22 cellular contexts compared by ENCODE assay signal in genomic region chr2:61549546-61549945, GRCh38. TPM values are rescaled to one million over a fixed set of nuclear protein-coding genes. Genes with fewer than 3 reads are reported as not detected.
DNase-seq lines count a peak whose midpoint lies in the region; ATAC-seq, FAIRE-seq and TF ChIP-seq lines count a peak whose summit lies in the region.
"Had no signal": no experiment of that assay in that cellular context is flagged by ENCODE, and none has a peak within 500 bp of the region (broad histone marks: within the 10 kb centered on the region; RNA-seq: fewer than 3 reads in every experiment).

No MANE protein-coding gene starts in this region.

- no peak overlapping the region for H3K27ac Mint-ChIP-seq in type B pancreatic cell
- H3K27ac Mint-ChIP-seq: B cell, CD14-positive monocyte had no signal

- no peak overlapping the region for H3K56ac ChIP-seq in H1 (replicated peaks; ENCODE audit: insufficient read length, low read depth, low read length)

- H2BK12ac ChIP-seq in H1 (ENCODE audit: low read depth, low read length): peak overlapping the region; percentile 52; the same call in 1 of the 2 replicates

- H3K4me1 ChIP-seq in right atrium auricular region (no peaks in the 10 kb centered on the region), H1 (replicated peaks in 1 of 4; ENCODE audit: control insufficient read depth in 3 of 4, insufficient read depth in 4 of 4, low read length in 3 of 4) (peaks cover 0 to 12% (median 6%) of the 10 kb centered on the region in 4 experiments; a peak in 4 of 7 replicates)

- POLR2A ChIA-PET in H1 (lab: Charles Lee; ENCODE audit: partially characterized antibody): interaction anchor here (1.5 to 1.6 kb wide), 2 partner anchors 13 to 48 kb away, joined by 4 to 6 read pairs; no protein-coding TSS in a partner anchor

- DNase-seq in right atrium auricular region (ENCODE audit: low spot score): peak; percentile 28
- no peak for DNase-seq in Right ventricle myocardium inferior (ENCODE audit: missing footprints)
- peak; percentile 24 for DNase-seq in NCI-H2171 treated with DMSO at 0.1 percent for 48 hours (lab: John Stamatoyannopoulos, UW)
- DNase-seq in H1 (ENCODE audit: low read depth in 1 of 2, low spot score in 2 of 2): no peak
- DNase-seq in type B pancreatic cell (ENCODE audit: extremely low spot score, unreplicated experiment): peak; percentile 37
- DNase-seq in activated T-cell treated with anti-CD3 and anti-CD28 coated beads for 4 hours: no peak
- DNase-seq in EL: no peak
- DNase-seq: DMS79 treated with DMSO at 0.1 percent for 48 hours, MV-4-11, NCI-H1105 treated with DMSO at 0.1 percent for 48 hours, NCI-H2081 treated with DMSO at 0.1 percent for 48 hours, NCI-H774, PC-3, SHP77 had no signal

- no peak overlapping the region for H3K23ac ChIP-seq in H1 (ENCODE audit: insufficient read length)

- no peaks in the 10 kb centered on the region for H3K9me3 Mint-ChIP-seq in type B pancreatic cell

- no peak overlapping the region for H3K27ac ChIP-seq in right atrium auricular region
- no peak overlapping the region; the same call in 1 of the 2 replicates for H3K27ac ChIP-seq in H1 (ENCODE audit: low read depth, low read length)
- H3K27ac ChIP-seq: KMS-11 had no signal

- H3K4me3 ChIP-seq in right atrium auricular region (no peak overlapping the region), H1 (ENCODE audit: extremely low read depth in 1 of 4, insufficient read depth in 2 of 4, low read depth in 3 of 4, low read length in 4 of 4) (no peak overlapping the region)

- no peak for TF ChIP-seq POLR2A in H1 (IDR thresholded peaks at IDR 0.05; ENCODE audit: control extremely low read depth in 1 of 2, low read depth in 2 of 2, low read length in 2 of 2)

- H2BK120ac ChIP-seq in H1 (replicated peaks; ENCODE audit: low read depth, low read length): no peak overlapping the region

- H3K36me3 Mint-ChIP-seq in type B pancreatic cell: no peaks in the 10 kb centered on the region
- H3K36me3 Mint-ChIP-seq: CD14-positive monocyte had no signal

- FAIRE-seq in H1 (lab: Jason Lieb, UNC): no peak
- FAIRE-seq: A204.1, D721Med, GM12891, H54 had no signal

- no peak overlapping the region for H3K4me2 ChIP-seq in H1 (ENCODE audit: insufficient read depth in 1 of 2, low read depth in 2 of 2, low read length in 2 of 2)
- H3K4me2 ChIP-seq: KMS-11 had no signal

- H3K27me3 ChIP-seq in right atrium auricular region (no peaks in the 10 kb centered on the region), H1 (replicated peaks in 1 of 4; ENCODE audit: control insufficient read depth in 3 of 4, extremely low read depth in 1 of 4, insufficient read depth in 3 of 4, low read length in 3 of 4) (no peaks in the 10 kb centered on the region)

- H4K5ac ChIP-seq in H1 (ENCODE audit: insufficient read length, low read depth, low read length): no peak overlapping the region

- H2BK20ac ChIP-seq in H1 (ENCODE audit: low read length): peak overlapping the region; percentile 83; the same call in 1 of the 2 replicates

- no peaks in the 10 kb centered on the region for H3K27me3 Mint-ChIP-seq in type B pancreatic cell
- H3K27me3 Mint-ChIP-seq: B cell had no signal

- 95% methylated on average over 2 of the region's 2 CpGs; no CpG with 5 or more reads in 1 of the 2 experiments for WGBS in H1 (ENCODE audit: extremely low coverage in 1 of 2, insufficient coverage in 1 of 2, insufficient read length in 1 of 2, insufficient replicate concordance in 2 of 2, low coverage in 1 of 2, low lambda C conversion rate in 2 of 2, missing lambda C conversion rate in 1 of 2), 2 experiments

- H2AK5ac ChIP-seq in H1 (ENCODE audit: low read depth, low read length): no peak overlapping the region

- peaks cover 4% of the 10 kb centered on the region for H3K4me1 Mint-ChIP-seq in type B pancreatic cell (ENCODE audit: unreplicated experiment)
- H3K4me1 Mint-ChIP-seq: B cell, CD14-positive monocyte had no signal

- H2BK15ac ChIP-seq in H1 (ENCODE audit: low read length): no peak overlapping the region; the same call in 1 of the 2 replicates

- no peaks in the 10 kb centered on the region for H3K79me1 ChIP-seq in H1 (ENCODE audit: low read depth, low read length)

- intact Hi-C loops in Right ventricle myocardium inferior (cut with DNase I): no loop called here

- no peak overlapping the region for H3K18ac ChIP-seq in H1 (ENCODE audit: extremely low read depth, low read length)

- H3K9ac ChIP-seq in H1 (replicated peaks in 1 of 4; ENCODE audit: extremely low read depth in 1 of 4, low read depth in 3 of 4, low read length in 3 of 4): no peak overlapping the region
- H3K9ac ChIP-seq: KMS-11 had no signal

- TF ChIP-seq RAD21 in H1 (IDR thresholded peaks at IDR 0.05 in 1 of 2, conservative IDR thresholded peaks at IDR 0.05 in 1 of 2; ENCODE audit: low read depth in 2 of 2, low read length in 2 of 2): no peak

- H4K20me1 ChIP-seq in H1 (replicated peaks in 1 of 2; ENCODE audit: control insufficient read depth in 1 of 2, insufficient read depth in 2 of 2, low read length in 2 of 2): no peaks in the 10 kb centered on the region

- H3K36me3 ChIP-seq in right atrium auricular region: no peaks in the 10 kb centered on the region
- no peaks in the 10 kb centered on the region for H3K36me3 ChIP-seq in H1 (ENCODE audit: control insufficient read depth in 2 of 4, insufficient read depth in 4 of 4, low read length in 3 of 4)

- H2BK5ac ChIP-seq in H1 (ENCODE audit: low read depth, low read length): peak overlapping the region; percentile 21; the same call in 1 of the 2 replicates

- H3K79me2 ChIP-seq in H1 (ENCODE audit: control insufficient read depth in 1 of 2, insufficient read depth in 2 of 2, low read length in 2 of 2): no peaks in the 10 kb centered on the region

- ATAC-seq in Right ventricle myocardium inferior: no peak
- no peak for ATAC-seq in GM19351 (IDR thresholded peaks at IDR 0.05; ENCODE audit: unreplicated experiment)
- ATAC-seq: PC-3 had no signal

- peak overlapping the region; percentile 95 for H2AFZ ChIP-seq in H1 (ENCODE audit: low read length)

- H4K91ac ChIP-seq in H1 (replicated peaks; ENCODE audit: insufficient read length, low read length): peak overlapping the region; percentile 0

- H3K9me3 ChIP-seq in right atrium auricular region: no peaks in the 10 kb centered on the region
- no peaks in the 10 kb centered on the region for H3K9me3 ChIP-seq in H1 (ENCODE audit: insufficient read depth in 2 of 2, low read depth in 1 of 2, low read length in 1 of 2)

- H3K14ac ChIP-seq in H1 (ENCODE audit: insufficient read length): no peak overlapping the region

- no peak for TF ChIP-seq CTCF in right atrium auricular region (IDR thresholded peaks at IDR 0.05)
- no peak for TF ChIP-seq CTCF in H1 (IDR thresholded peaks at IDR 0.05; ENCODE audit: control extremely low read depth in 1 of 3, insufficient read depth in 1 of 3, low read depth in 1 of 3, low read length in 3 of 3)
- TF ChIP-seq CTCF in type B pancreatic cell (conservative IDR thresholded peaks at IDR 0.05): no peak

- TF ChIP-seq EP300 in H1 (IDR thresholded peaks at IDR 0.05; ENCODE audit: borderline replicate concordance in 1 of 2, low read depth in 2 of 2, low read length in 2 of 2): no peak

- H3K4me3 Mint-ChIP-seq in type B pancreatic cell: no peak overlapping the region
- H3K4me3 Mint-ChIP-seq: B cell, CD14-positive monocyte had no signal

- CTCF ChIA-PET in H1 (lab: Charles Lee; ENCODE audit: partially characterized antibody): interaction anchor here (0.6 to 1.0 kb wide), 2 partner anchors 15 to 78 kb away, joined by 3 to 4 read pairs; no protein-coding TSS in a partner anchor

- H3K23me2 ChIP-seq in H1 (ENCODE audit: low read depth, low read length): no peaks in the 10 kb centered on the region

- H3K4ac ChIP-seq in H1 (replicated peaks; ENCODE audit: insufficient read length, low read depth, low read length): no peak overlapping the region

- no peak overlapping the region for H4K8ac ChIP-seq in H1 (ENCODE audit: extremely low read depth, insufficient read depth, low read length)

TF ChIP-seq in H1, 55 proteins besides CTCF, POLR2A, EP300 and RAD21:
- no peak for TF ChIP-seq CTBP2 (IDR thresholded peaks at IDR 0.05; ENCODE audit: borderline replicate concordance, insufficient read depth, insufficient read length, low read length)

RNA-seq across cellular contexts. Expression of gene XPO1, which starts 11.4 kb away (rescaled TPM):
- 10 to 100 TPM; 44.7 to 56.1 TPM for total RNA-seq in right atrium auricular region
- total RNA-seq in Right ventricle myocardium inferior: 66.4 TPM
- 290 and 296 TPM in 2 replicates for total RNA-seq in H1 (2021; fragmentation: NEBNext Ultra II Directional; extraction: Animal tissue kit (Norgen Biotek cat#: 25700))
- polyA plus RNA-seq in H1 (2011; rRNA removed): 65.7 and 110 TPM in 2 replicates
- polyA plus RNA-seq in H1 (2011; cell fraction: cytosol; rRNA removed): 129 TPM
- polyA plus RNA-seq in H1 (2011; cell fraction: nucleus; rRNA removed): 58.0 TPM
- 104 to 197 TPM (median 129 TPM) in 4 replicates for polyA plus RNA-seq in H1 (2012, experiment 1 of 2)
- 21.1 TPM for polyA plus RNA-seq in H1 (2012, experiment 2 of 2)
- polyA plus RNA-seq in H1 (2013, experiment 1 of 2): 157 TPM
- 153 TPM for polyA plus RNA-seq in H1 (2013, experiment 2 of 2)
- 210 and 289 TPM in 2 replicates for polyA minus RNA-seq in H1 (2011; rRNA and poly(A)+ RNA removed)
- 137 TPM for polyA minus RNA-seq in H1 (2011; cell fraction: cytosol; rRNA and poly(A)+ RNA removed)
- 256 TPM for polyA minus RNA-seq in H1 (2011; cell fraction: nucleus; rRNA and poly(A)+ RNA removed)
- total RNA-seq in type B pancreatic cell (ENCODE audit: low replicate concordance): 132 and 227 TPM in 2 replicates

Comparison
In these comparisons a context has a peak if more than half of its experiments do, and no peak if none do; other contexts are left out.
1. DNase-seq: peak in right atrium auricular region (single experiment), NCI-H2171 treated with DMSO at 0.1 percent for 48 hours (single experiment) and type B pancreatic cell (single experiment); none in Right ventricle myocardium inferior (single experiment), H1 (0 of 2), activated T-cell treated with anti-CD3 and anti-CD28 coated beads for 4 hours (single experiment) and EL (single experiment).